Comparison of ENCODE assay signal across 26 cellular contexts in the genomic region with DNA sequence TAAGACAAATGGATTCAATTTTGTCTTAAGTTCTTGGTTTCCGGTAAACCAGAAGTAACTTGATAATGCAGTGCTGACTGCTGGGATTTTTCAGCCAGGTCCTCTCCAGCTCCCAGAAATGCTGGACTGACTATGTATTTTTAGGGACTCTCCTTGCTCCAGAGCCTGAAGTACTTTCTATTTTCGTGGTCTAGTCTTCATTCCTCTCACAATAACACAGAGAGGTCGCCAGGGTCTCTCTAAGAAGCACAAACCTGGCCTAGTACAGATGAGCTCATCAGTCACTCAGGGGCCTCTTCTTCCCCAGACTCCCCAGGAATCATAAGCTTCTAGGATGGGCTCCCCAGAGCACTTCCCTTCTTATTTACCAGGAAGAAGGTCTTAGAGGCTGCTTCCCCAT.
"Had no signal": no experiment of that assay in that cellular context is flagged by ENCODE, and none has a peak within 500 bp of the region (broad histone marks: within the 10 kb centered on the region; RNA-seq: fewer than 3 reads in every experiment).

No MANE protein-coding gene starts in this region.

- H3K4me3 ChIP-seq: ascending aorta, breast epithelium, colonic mucosa, esophagus squamous epithelium, gastroesophageal sphincter had no signal

- H3K9me3 ChIP-seq: ascending aorta, breast epithelium, colonic mucosa, esophagus squamous epithelium, gastroesophageal sphincter had no signal

- H3K4me1 ChIP-seq: ascending aorta, breast epithelium, colonic mucosa, esophagus squamous epithelium, gastroesophageal sphincter had no signal

- ATAC-seq: activated naive CD4-positive, alpha-beta T cell treated with anti-CD3 and anti-CD28 coated beads, Interleukin-2, amount 50 U/mL, for 72 hours; activated T-cell treated with anti-CD3 and anti-CD28 coated beads, Interleukin-2, amount 50 U/mL, for 72 hours; gastroesophageal sphincter; WTC11 had no signal

- H3K27me3 ChIP-seq: ascending aorta, breast epithelium, colonic mucosa, gastroesophageal sphincter had no signal

- H3K27ac ChIP-seq: ascending aorta, breast epithelium, colonic mucosa, epithelial cell of prostate, esophagus squamous epithelium, gastroesophageal sphincter, VCaP had no signal

- DNase-seq: activated CD4-positive, alpha-beta memory T cell treated with anti-CD3 and anti-CD28 coated beads, Interleukin-2, amount 10 ng/mL, durations not matched to agents 7 days and 5 days; activated CD4-positive, alpha-beta T cell treated with anti-CD3 and anti-CD28 coated beads for 1 hour; activated CD4-positive, alpha-beta T cell treated with anti-CD3 and anti-CD28 coated beads for 4 hours; activated CD4-positive, alpha-beta T cell treated with anti-CD3 and anti-CD28 coated beads, Interleukin-2, amount 10 ng/mL, durations not matched to agents 7 days and 5 days; activated CD4-positive, alpha-beta T cell treated with anti-CD3 and anti-CD28 coated beads, Interleukin-2, amount 50 U/mL, for 4 hours; activated CD8-positive, alpha-beta memory T cell treated with anti-CD3 and anti-CD28 coated beads, Interleukin-2, amount 50 U/mL, for 48 hours; activated gamma-delta T cell; activated naive CD4-positive, alpha-beta T cell; activated naive CD4-positive, alpha-beta T cell treated with anti-CD3 and anti-CD28 coated beads, Interleukin-2, amount 10 ng/mL, durations not matched to agents 7 days and 5 days; activated naive CD8-positive, alpha-beta T cell treated with anti-CD3 and anti-CD28 coated beads, Interleukin-2, amount 10 ng/mL, durations not matched to agents 7 days and 5 days; activated T-cell treated with anti-CD3 and anti-CD28 coated beads for 4 hours; activated T-cell treated with anti-CD3 and anti-CD28 coated beads, Interleukin-2, amount 50 U/mL, for 24 hours; activated T-cell treated with anti-CD3 and anti-CD28 coated beads, Interleukin-2, amount 50 U/mL, for 72 hours; caudate nucleus; colonic mucosa; effector CD8-positive, alpha-beta T cell; esophagus squamous epithelium; foreskin melanocyte; T-helper 2 cell had no signal

- H3K36me3 ChIP-seq: ascending aorta, breast epithelium, colonic mucosa, esophagus squamous epithelium, gastroesophageal sphincter had no signal
